9 cellular contexts compared by ENCODE assay signal in the genomic region with DNA sequence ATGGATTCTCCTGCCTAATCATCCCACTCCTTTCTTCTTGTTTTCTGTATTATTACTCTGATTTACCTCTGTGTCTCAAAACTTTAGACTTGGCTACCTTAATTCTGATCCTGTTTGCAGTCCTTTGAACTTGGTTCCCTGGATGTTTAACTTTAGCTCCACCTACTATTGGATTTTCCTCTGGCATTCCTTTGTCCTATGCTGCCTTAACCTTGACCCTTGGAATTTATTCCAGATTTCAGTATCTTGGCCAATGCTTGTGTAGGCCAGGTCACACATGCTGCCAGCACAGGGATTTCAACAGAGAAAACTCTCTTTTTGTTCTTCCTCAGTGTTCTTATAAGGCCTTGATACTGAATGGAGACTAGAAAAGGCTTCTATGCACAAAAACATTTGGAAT.
"Had no signal": no experiment of that assay in that cellular context is flagged by ENCODE, and none has a peak within 500 bp of the region (broad histone marks: within the 10 kb centered on the region; RNA-seq: fewer than 3 reads in every experiment).

No MANE protein-coding gene starts in this region.

- H3K9me3 Mint-ChIP-seq: GM23338 had no signal

- H3K4me3 ChIP-seq: GM23338, HAP-1, K562 had no signal

- H3K27ac Mint-ChIP-seq: GM23338, HFFc6 had no signal

- ATAC-seq: GM23338, HCT116, K562 had no signal

- DNase-seq: HFFc6, IMR-90 had no signal

- H3K4me3 Mint-ChIP-seq: GM23338, HFFc6 had no signal

- H2AFZ ChIP-seq: GM23338 had no signal

- H3K27ac ChIP-seq: HL-60 had no signal

- H3K4me2 ChIP-seq: GM23338 had no signal

- FAIRE-seq: H1, H54, K562 had no signal

- H3K9me3 ChIP-seq: HAP-1 had no signal

- H3K36me3 ChIP-seq: HAP-1 had no signal
